Comparison of ENCODE assay signal across 34 cellular contexts in the genomic region with DNA sequence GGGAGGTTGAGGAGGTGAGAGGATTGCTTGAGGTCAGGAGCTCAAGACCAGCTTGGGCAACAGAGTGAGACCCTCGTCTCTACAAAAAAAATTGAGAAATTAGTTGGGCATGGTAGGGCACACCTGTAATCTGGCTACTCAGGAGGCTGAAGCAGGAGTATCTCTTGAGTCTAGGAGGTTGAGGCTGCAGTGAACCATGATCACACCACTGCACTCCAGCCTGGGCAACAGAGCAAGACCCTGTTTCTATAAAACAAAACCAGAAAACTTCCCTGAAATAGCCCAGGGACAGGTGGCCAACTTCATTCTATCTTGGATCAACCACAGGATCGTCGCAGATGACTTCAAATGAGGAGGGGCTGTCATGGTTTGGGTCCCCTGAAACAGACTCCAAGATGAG.
"Had no signal": no experiment of that assay in that cellular context is flagged by ENCODE, and none has a peak within 500 bp of the region (broad histone marks: within the 10 kb centered on the region; RNA-seq: fewer than 3 reads in every experiment).

No MANE protein-coding gene starts in this region.

- FAIRE-seq: colon had no signal

- ATAC-seq: activated CD4-positive, alpha-beta T cell treated with anti-CD3 and anti-CD28 coated beads for 36 hours; activated CD8-positive, alpha-beta memory T cell treated with anti-CD3 and anti-CD28 coated beads, Interleukin-2, amount 10 ng/mL, durations not matched to agents 7 days and 5 days; activated CD8-positive, alpha-beta T cell treated with anti-CD3 and anti-CD28 coated beads, Interleukin-2, amount 10 ng/mL, durations not matched to agents 7 days and 5 days; activated naive CD8-positive, alpha-beta T cell treated with anti-CD3 and anti-CD28 coated beads, Interleukin-2, amount 50 U/mL, for 24 hours; body of pancreas; effector memory CD8-positive, alpha-beta T cell; foreskin keratinocyte; gastrocnemius medialis; heart left ventricle had no signal

- H3K9me3 Mint-ChIP-seq: activated CD4-positive, alpha-beta memory T cell treated with anti-CD3 and anti-CD28 coated beads for 36 hours; activated CD4-positive, alpha-beta T cell treated with anti-CD3 and anti-CD28 coated beads, Interleukin-2, amount 10 ng/mL, durations not matched to agents 24 days and 14 days; activated naive CD4-positive, alpha-beta T cell treated with anti-CD3 and anti-CD28 coated beads for 36 hours; activated naive CD4-positive, alpha-beta T cell treated with anti-CD3 and anti-CD28 coated beads, Interleukin-2, amount 50 U/mL, for 24 hours; activated naive CD8-positive, alpha-beta T cell treated with anti-CD3 and anti-CD28 coated beads for 36 hours; activated naive CD8-positive, alpha-beta T cell treated with anti-CD3 and anti-CD28 coated beads, Interleukin-2, amount 50 U/mL, for 24 hours; activated T-helper 1 cell treated with anti-CD3 and anti-CD28 coated beads, Interleukin-12 subunit alpha, Interleukin-12 subunit beta, Interleukin-2, Interleukin-4 antibody, amounts not matched to agents 30 ng/mL and 10 ng/mL and 1 ng/mL, durations not matched to agents 14 hours and 24 hours and 36 hours; activated T-helper 2 cell treated with anti-CD3 and anti-CD28 coated beads, Interferon-gamma antibody, Interleukin-2, Interleukin-4, amounts not matched to agents 10 μg/mL and 5 μg/mL and 100 μg/mL, durations not matched to agents 14 hours and 24 hours and 36 hours; effector memory CD8-positive, alpha-beta T cell had no signal

- H3K27me3 Mint-ChIP-seq: activated CD4-positive, alpha-beta memory T cell treated with anti-CD3 and anti-CD28 coated beads for 36 hours; activated CD4-positive, alpha-beta T cell treated with anti-CD3 and anti-CD28 coated beads for 36 hours; activated CD4-positive, alpha-beta T cell treated with anti-CD3 and anti-CD28 coated beads, Interleukin-2, amount 10 ng/mL, durations not matched to agents 24 days and 14 days; activated CD8-positive, alpha-beta memory T cell treated with anti-CD3 and anti-CD28 coated beads, Interleukin-2, amount 10 ng/mL, durations not matched to agents 7 days and 5 days; activated naive CD4-positive, alpha-beta T cell treated with anti-CD3 and anti-CD28 coated beads, Interleukin-2, amount 50 U/mL, for 24 hours; activated naive CD8-positive, alpha-beta T cell treated with anti-CD3 and anti-CD28 coated beads for 36 hours; activated naive CD8-positive, alpha-beta T cell treated with anti-CD3 and anti-CD28 coated beads, Interleukin-2, amount 50 U/mL, for 24 hours; effector memory CD8-positive, alpha-beta T cell had no signal

- H3K4me3 ChIP-seq: adrenal gland, body of pancreas, esophagus muscularis mucosa, gastrocnemius medialis, heart left ventricle had no signal

- H3K27ac Mint-ChIP-seq: activated CD4-positive, alpha-beta memory T cell treated with anti-CD3 and anti-CD28 coated beads for 36 hours; activated CD4-positive, alpha-beta T cell treated with anti-CD3 and anti-CD28 coated beads for 36 hours; activated CD4-positive, alpha-beta T cell treated with anti-CD3 and anti-CD28 coated beads, Interleukin-2, amount 10 ng/mL, durations not matched to agents 24 days and 14 days; activated CD8-positive, alpha-beta memory T cell treated with anti-CD3 and anti-CD28 coated beads, Interleukin-2, amount 10 ng/mL, durations not matched to agents 7 days and 5 days; activated CD8-positive, alpha-beta T cell treated with anti-CD3 and anti-CD28 coated beads, Interleukin-2, amount 10 ng/mL, durations not matched to agents 7 days and 5 days; activated naive CD4-positive, alpha-beta T cell treated with anti-CD3 and anti-CD28 coated beads for 36 hours; activated naive CD4-positive, alpha-beta T cell treated with anti-CD3 and anti-CD28 coated beads, Interleukin-2, amount 50 U/mL, for 24 hours; activated naive CD8-positive, alpha-beta T cell treated with anti-CD3 and anti-CD28 coated beads for 36 hours; activated naive CD8-positive, alpha-beta T cell treated with anti-CD3 and anti-CD28 coated beads, Interleukin-2, amount 50 U/mL, for 24 hours; activated T-helper 1 cell treated with anti-CD3 and anti-CD28 coated beads, Interleukin-12 subunit alpha, Interleukin-12 subunit beta, Interleukin-2, Interleukin-4 antibody, amounts not matched to agents 30 ng/mL and 10 ng/mL and 1 ng/mL, durations not matched to agents 14 hours and 24 hours and 36 hours; activated T-helper 2 cell treated with anti-CD3 and anti-CD28 coated beads, Interferon-gamma antibody, Interleukin-2, Interleukin-4, amounts not matched to agents 10 μg/mL and 5 μg/mL and 100 μg/mL, durations not matched to agents 14 hours and 24 hours and 36 hours; effector memory CD8-positive, alpha-beta T cell had no signal

- DNase-seq: activated CD4-positive, alpha-beta memory T cell treated with anti-CD3 and anti-CD28 coated beads for 36 hours; activated CD4-positive, alpha-beta T cell treated with anti-CD3 and anti-CD28 coated beads for 36 hours; activated CD4-positive, alpha-beta T cell treated with anti-CD3 and anti-CD28 coated beads, Interleukin-2, amount 10 ng/mL, durations not matched to agents 24 days and 14 days; activated CD4-positive, CD25-positive, alpha-beta regulatory T cell; activated CD4-positive, CD25-positive, alpha-beta regulatory T cell treated with anti-CD3 and anti-CD28 coated beads, Interleukin-2, amount 50 U/mL, for 72 hours; activated CD8-positive, alpha-beta memory T cell treated with anti-CD3 and anti-CD28 coated beads, Interleukin-2, amount 10 ng/mL, durations not matched to agents 7 days and 5 days; activated CD8-positive, alpha-beta memory T cell treated with anti-CD3 and anti-CD28 coated beads, Interleukin-2, amount 50 U/mL, for 4 hours; activated CD8-positive, alpha-beta T cell treated with anti-CD3 and anti-CD28 coated beads, Interleukin-2, amount 10 ng/mL, durations not matched to agents 7 days and 5 days; activated effector memory CD4-positive, alpha-beta T cell treated with anti-CD3 and anti-CD28 coated beads, Interleukin-2, amount 50 U/mL, for 16 hours; activated naive CD4-positive, alpha-beta T cell treated with anti-CD3 and anti-CD28 coated beads for 36 hours; activated naive CD8-positive, alpha-beta T cell treated with anti-CD3 and anti-CD28 coated beads for 36 hours; activated naive CD8-positive, alpha-beta T cell treated with anti-CD3 and anti-CD28 coated beads, Interleukin-2, amount 50 U/mL, for 24 hours; activated T-cell treated with anti-CD3 and anti-CD28 coated beads, Interleukin-2, amount 50 U/mL, for 1 hour; activated T-cell treated with anti-CD3 and anti-CD28 coated beads, Interleukin-2, amount 50 U/mL, for 48 hours; adrenal gland; amygdala; aorta; body of pancreas; caudate nucleus; cortex of kidney; dermis blood vessel endothelial cell; effector CD4-positive, alpha-beta T cell; effector memory CD8-positive, alpha-beta T cell; erythroblast; foreskin keratinocyte; gastrocnemius medialis; glutamatergic neuron; heart left ventricle; T-helper 2 cell had no signal

- H3K4me1 ChIP-seq: adrenal gland, body of pancreas, gastrocnemius medialis, heart left ventricle had no signal

- H3K27me3 ChIP-seq: adrenal gland, body of pancreas, foreskin keratinocyte, gastrocnemius medialis, heart left ventricle had no signal

- H3K4me1 Mint-ChIP-seq: activated CD4-positive, alpha-beta T cell treated with anti-CD3 and anti-CD28 coated beads for 36 hours; activated naive CD4-positive, alpha-beta T cell treated with anti-CD3 and anti-CD28 coated beads, Interleukin-2, amount 50 U/mL, for 24 hours; activated naive CD8-positive, alpha-beta T cell treated with anti-CD3 and anti-CD28 coated beads for 36 hours; activated naive CD8-positive, alpha-beta T cell treated with anti-CD3 and anti-CD28 coated beads, Interleukin-2, amount 50 U/mL, for 24 hours had no signal

- H3K9me3 ChIP-seq: adrenal gland, body of pancreas, esophagus muscularis mucosa, gastrocnemius medialis, heart left ventricle had no signal

- H3K4me3 Mint-ChIP-seq: activated CD4-positive, alpha-beta memory T cell treated with anti-CD3 and anti-CD28 coated beads for 36 hours; activated CD4-positive, alpha-beta T cell treated with anti-CD3 and anti-CD28 coated beads for 36 hours; activated CD4-positive, alpha-beta T cell treated with anti-CD3 and anti-CD28 coated beads, Interleukin-2, amount 10 ng/mL, durations not matched to agents 24 days and 14 days; activated CD8-positive, alpha-beta memory T cell treated with anti-CD3 and anti-CD28 coated beads, Interleukin-2, amount 10 ng/mL, durations not matched to agents 7 days and 5 days; activated CD8-positive, alpha-beta T cell treated with anti-CD3 and anti-CD28 coated beads, Interleukin-2, amount 10 ng/mL, durations not matched to agents 7 days and 5 days; activated naive CD4-positive, alpha-beta T cell treated with anti-CD3 and anti-CD28 coated beads for 36 hours; activated naive CD4-positive, alpha-beta T cell treated with anti-CD3 and anti-CD28 coated beads, Interleukin-2, amount 50 U/mL, for 24 hours; activated naive CD8-positive, alpha-beta T cell treated with anti-CD3 and anti-CD28 coated beads for 36 hours; activated naive CD8-positive, alpha-beta T cell treated with anti-CD3 and anti-CD28 coated beads, Interleukin-2, amount 50 U/mL, for 24 hours; activated T-helper 1 cell treated with anti-CD3 and anti-CD28 coated beads, Interleukin-12 subunit alpha, Interleukin-12 subunit beta, Interleukin-2, Interleukin-4 antibody, amounts not matched to agents 30 ng/mL and 10 ng/mL and 1 ng/mL, durations not matched to agents 14 hours and 24 hours and 36 hours; effector memory CD8-positive, alpha-beta T cell had no signal

- H3K27ac ChIP-seq: adrenal gland, body of pancreas, esophagus muscularis mucosa, foreskin keratinocyte, gastrocnemius medialis, heart left ventricle had no signal
